Comparison of ENCODE assay signal across 18 cellular contexts in genomic region chr12:53107122-53107521, GRCh38. TPM values are rescaled to one million over a fixed set of nuclear protein-coding genes. Genes with fewer than 3 reads are reported as not detected.
DNase-seq lines count a peak whose midpoint lies in the region; TF ChIP-seq lines count a peak whose summit lies in the region.
"Had no signal": no experiment of that assay in that cellular context is flagged by ENCODE, and none has a peak within 500 bp of the region (broad histone marks: within the 10 kb centered on the region; RNA-seq: fewer than 3 reads in every experiment).

No MANE protein-coding gene starts in this region.

- H3K4me1 ChIP-seq in endodermal cell (ENCODE audit: control insufficient read depth, insufficient read depth, low read length) (peaks cover 19% of the 10 kb centered on the region), tibial artery (peaks cover 4 to 38% (median 17%) of the 10 kb centered on the region in 4 donors), esophagus muscularis mucosa (peaks cover 5 to 25% (median 17%) of the 10 kb centered on the region in 4 donors)

- H3K9me3 Mint-ChIP-seq in endodermal cell = peaks cover 19% of the 10 kb centered on the region
- H3K9me3 Mint-ChIP-seq in type B pancreatic cell = no peaks in the 10 kb centered on the region

- H3K27me3 Mint-ChIP-seq in endodermal cell (ENCODE audit: insufficient read depth) (peaks cover 3% of the 10 kb centered on the region), type B pancreatic cell (no peaks in the 10 kb centered on the region)

- no peaks in the 10 kb centered on the region for H4K20me1 ChIP-seq in SU-DHL-6 (ENCODE audit: low read depth, low read length)

- H3K36me3 Mint-ChIP-seq in endodermal cell (ENCODE audit: low read depth) (peaks cover 2% of the 10 kb centered on the region), type B pancreatic cell (no peaks in the 10 kb centered on the region)
- H3K36me3 Mint-ChIP-seq: CD14-positive monocyte had no signal

- H3K27me3 ChIP-seq in SU-DHL-6 (ENCODE audit: low read length) (no peaks in the 10 kb centered on the region), endodermal cell (ENCODE audit: control insufficient read depth, insufficient read depth, low read length, poor library complexity, severe bottlenecking) (no peaks in the 10 kb centered on the region), tibial artery (no peaks in the 10 kb centered on the region), esophagus muscularis mucosa (no peaks in the 10 kb centered on the region)
- H3K27me3 ChIP-seq: MG63 had no signal

- H3K9ac ChIP-seq in SU-DHL-6 (ENCODE audit: low read length) (no peak overlapping the region), endodermal cell (ENCODE audit: extremely low read depth, low read length, poor library complexity, severe bottlenecking) (no peak overlapping the region)

- TF ChIP-seq CTCF in SU-DHL-6 (IDR thresholded peaks at IDR 0.05; ENCODE audit: insufficient read depth, low read length, poor library complexity, severe bottlenecking) = no peak
- no peak for TF ChIP-seq CTCF in endodermal cell (conservative IDR thresholded peaks at IDR 0.05)
- TF ChIP-seq CTCF in tibial artery (IDR thresholded peaks at IDR 0.05) = no peak
- TF ChIP-seq CTCF in type B pancreatic cell (conservative IDR thresholded peaks at IDR 0.05) = no peak
- TF ChIP-seq CTCF in esophagus muscularis mucosa (IDR thresholded peaks at IDR 0.05) = no peak

- H3K4me3 ChIP-seq in SU-DHL-6 (ENCODE audit: insufficient read depth, low read length, poor library complexity, severe bottlenecking) (no peak overlapping the region), endodermal cell (ENCODE audit: low read length) (no peak overlapping the region), tibial artery (no peak overlapping the region), esophagus muscularis mucosa (no peak overlapping the region)
- H3K4me3 ChIP-seq: MG63 had no signal

- no peak for TF ChIP-seq EP300 in esophagus muscularis mucosa (IDR thresholded peaks at IDR 0.05)

- no peak for TF ChIP-seq POLR2A in esophagus muscularis mucosa (IDR thresholded peaks at IDR 0.05; ENCODE audit: low read depth)

- no peak overlapping the region for H3K4me3 Mint-ChIP-seq in endodermal cell
- no peak overlapping the region for H3K4me3 Mint-ChIP-seq in type B pancreatic cell
- H3K4me3 Mint-ChIP-seq: CD14-positive monocyte, H9 had no signal

- H3K9me3 ChIP-seq in SU-DHL-6 (ENCODE audit: insufficient read depth, low read length) = no peaks in the 10 kb centered on the region
- peaks cover 23% of the 10 kb centered on the region for H3K9me3 ChIP-seq in endodermal cell (ENCODE audit: control insufficient read depth, low read length)
- no peaks in the 10 kb centered on the region for H3K9me3 ChIP-seq in tibial artery
- no peaks in the 10 kb centered on the region for H3K9me3 ChIP-seq in esophagus muscularis mucosa
- H3K9me3 ChIP-seq: MG63 had no signal

- H3K79me2 ChIP-seq in SU-DHL-6 (ENCODE audit: insufficient read depth, low read length) = no peaks in the 10 kb centered on the region

- H3K27ac Mint-ChIP-seq in endodermal cell (no peak overlapping the region), type B pancreatic cell (no peak overlapping the region)
- H3K27ac Mint-ChIP-seq: CD14-positive monocyte had no signal

- DNase-seq in endodermal cell (peak; percentile 35), tibial artery (no peak), middle frontal gyrus (ENCODE audit: extremely low spot score, low spot score) (no peak), type B pancreatic cell (ENCODE audit: extremely low spot score, unreplicated experiment) (no peak), esophagus muscularis mucosa (ENCODE audit: extremely low spot score) (no peak)
- DNase-seq: DMS79 treated with DMSO at 0.1 percent for 48 hours, H9, MG63, NCI-H1092, NCI-H1436 treated with DMSO at 0.1 percent for 48 hours, NCI-H2029, NCI-H345, NCI-H524 treated with DMSO at 0.1 percent for 48 hours, PC-3, RPMI8226, SIG-M5 had no signal

- H3K36me3 ChIP-seq in SU-DHL-6 (ENCODE audit: low read length) = 0 out of 2 replicates have a peak, but pooled peaks cover 5% of the 10 kb centered on the region
- H3K36me3 ChIP-seq in endodermal cell (ENCODE audit: control insufficient read depth, insufficient read depth, low read length) = no peaks in the 10 kb centered on the region
- peaks cover 3 to 4% (median 3%) of the 10 kb centered on the region in 3 donors for H3K36me3 ChIP-seq in tibial artery
- H3K36me3 ChIP-seq in esophagus muscularis mucosa = peaks cover 0 to 5% (median 5%) of the 10 kb centered on the region in 4 donors
- H3K36me3 ChIP-seq: MG63 had no signal

- peaks cover 29% of the 10 kb centered on the region for H3K4me1 Mint-ChIP-seq in endodermal cell
- peaks cover 4% of the 10 kb centered on the region for H3K4me1 Mint-ChIP-seq in type B pancreatic cell (ENCODE audit: unreplicated experiment)

- H3F3A ChIP-seq in SU-DHL-6 (ENCODE audit: insufficient read depth) = peaks cover 10% of the 10 kb centered on the region

- H3K27ac ChIP-seq in SU-DHL-6 (ENCODE audit: low read depth, low read length) = peak overlapping the region; percentile 54
- no peak overlapping the region for H3K27ac ChIP-seq in endodermal cell (ENCODE audit: low read depth, low read length)
- H3K27ac ChIP-seq in tibial artery = peak overlapping the region; percentile 57 to 61
- no peak overlapping the region for H3K27ac ChIP-seq in esophagus muscularis mucosa (replicated peaks in 1 of 4)

- intact Hi-C loops in tibial artery (cut with DNase I; ENCODE audit: low total_unique reads) (no loop called here), esophagus muscularis mucosa (cut with DNase I) (no loop called here)

- WGBS in endodermal cell (ENCODE audit: insufficient coverage in 1 of 2, insufficient read length in 1 of 2), 2 experiments = 49 to 60% methylated on average over 5 to 6 of the region's 7 CpGs
- WGBS in esophagus muscularis mucosa = 57% methylated on average over 7 of the region's 7 CpGs

- no peaks in the 10 kb centered on the region for H3K9me2 ChIP-seq in SU-DHL-6 (replicated peaks; ENCODE audit: insufficient read depth, low read length)

- no peak overlapping the region for H2AFZ ChIP-seq in SU-DHL-6 (ENCODE audit: low read depth, low read length, severe bottlenecking)

- no peak overlapping the region for H3K4me2 ChIP-seq in SU-DHL-6 (ENCODE audit: low read depth, low read length, poor library complexity, severe bottlenecking)

RNA-seq across cellular contexts. Expression of gene SOAT2, which starts 3.8 kb away (rescaled TPM):
- total RNA-seq in endodermal cell (under 1 TPM; 0.46 to 0.71 TPM), type B pancreatic cell (ENCODE audit: low replicate concordance) (0.97 and 1.9 TPM in 2 replicates), esophagus muscularis mucosa (not detected)
- 0.28 TPM for polyA plus RNA-seq in endodermal cell (2013, experiment 1 of 2)
- 0.21 TPM for polyA plus RNA-seq in endodermal cell (2013, experiment 2 of 2)
- total RNA-seq: H9 had no signal
- polyA plus RNA-seq: CD14-positive monocyte had no signal

RNA-seq across cellular contexts. Expression of gene IGFBP6, which starts 9.7 kb away (rescaled TPM):
- total RNA-seq in endodermal cell (10 to 100 TPM; 21.7 to 48.4 TPM), type B pancreatic cell (ENCODE audit: low replicate concordance) (25.1 and 40.3 TPM in 2 replicates), esophagus muscularis mucosa (1,000 to 10,000 TPM in 1 of 4 donors, 100 to 1,000 TPM in 3; 626 to 1,141 (median 795) TPM)
- 13.5 TPM for polyA plus RNA-seq in endodermal cell (2013, experiment 1 of 2)
- 23.1 TPM for polyA plus RNA-seq in endodermal cell (2013, experiment 2 of 2)
- polyA plus RNA-seq: CD14-positive monocyte had no signal

RNA-seq across cellular contexts. Expression of gene SPRYD3, which starts 27.9 kb away (rescaled TPM):
- 10 to 100 TPM; 13.0 to 18.4 TPM for total RNA-seq in endodermal cell
- 6.8 TPM for polyA plus RNA-seq in endodermal cell (2013, experiment 1 of 2)
- 7.2 TPM for polyA plus RNA-seq in endodermal cell (2013, experiment 2 of 2)
- total RNA-seq in type B pancreatic cell (ENCODE audit: low replicate concordance) = 22.1 and 43.0 TPM in 2 replicates
- 100 to 1,000 TPM in 2 of 4 donors, 10 to 100 TPM in 2; 79.7 to 125 (median 99.1) TPM for total RNA-seq in esophagus muscularis mucosa

RNA-seq across cellular contexts. Expression of gene TNS2, which starts 57.3 kb away (rescaled TPM):
- total RNA-seq in endodermal cell (10 to 100 TPM; 10.2 to 12.6 TPM), type B pancreatic cell (ENCODE audit: low replicate concordance) (3.5 and 21.8 TPM in 2 replicates), esophagus muscularis mucosa (100 to 1,000 TPM; 173 to 226 (median 202) TPM)
- polyA plus RNA-seq in endodermal cell (2013, experiment 1 of 2) = 9.5 TPM
- 9.6 TPM for polyA plus RNA-seq in endodermal cell (2013, experiment 2 of 2)

Comparison
In these comparisons a context has a peak if more than half of its experiments do, and no peak if none do; other contexts are left out.
1. H3K27ac ChIP-seq: peak in SU-DHL-6 (single experiment) and tibial artery (2 of 2); none in endodermal cell (single experiment) and esophagus muscularis mucosa (0 of 4).
2. RNA of gene IGFBP6, which starts 9.7 kb away (total RNA-seq): 626 to 1,141 TPM in esophagus muscularis mucosa; 21.7 to 48.4 TPM in endodermal cell and 25.1 to 40.3 TPM in type B pancreatic cell; every median in the first group is over 10 times any median in the second.